18 cellular contexts compared by ENCODE assay signal in the genomic region with DNA sequence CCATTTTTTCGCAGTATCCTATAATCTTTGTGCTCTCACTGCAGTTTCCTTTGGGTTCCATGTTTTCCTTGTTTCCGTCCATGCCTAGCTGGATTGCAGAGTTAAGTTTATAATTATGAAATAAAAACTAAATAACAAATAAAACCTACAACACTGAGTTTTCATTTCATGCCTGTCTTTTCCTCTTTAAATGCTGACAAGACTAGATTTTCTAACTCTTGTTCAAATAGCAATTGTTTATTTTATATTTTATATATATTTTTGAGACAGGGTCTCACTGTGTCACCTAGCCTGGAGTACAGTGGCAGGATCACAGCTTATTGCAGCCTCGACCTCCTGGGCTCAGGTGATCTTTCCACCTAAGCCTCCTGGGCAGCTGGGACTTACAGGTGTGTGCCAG. TPM values are rescaled to one million over a fixed set of nuclear protein-coding genes. Genes with fewer than 3 reads are reported as not detected.
A peak's percentile ranks its signal among the peaks of the same experiment; 100 is the strongest.
DNase-seq lines count a peak whose midpoint lies in the region; ATAC-seq, FAIRE-seq and TF ChIP-seq lines count a peak whose summit lies in the region.
"Had no signal": no experiment of that assay in that cellular context is flagged by ENCODE, and none has a peak within 500 bp of the region (broad histone marks: within the 10 kb centered on the region; RNA-seq: fewer than 3 reads in every experiment).

No MANE protein-coding gene starts in this region.

- DNase-seq in A549 (ENCODE audit: low read depth in 1 of 2, low spot score in 1 of 2) = no peak
- no peak for DNase-seq in GM06990 (ENCODE audit: extremely low read depth, insufficient read length)
- DNase-seq in K562 (ENCODE audit: extremely low read depth in 1 of 4, low spot score in 3 of 4) = no peak
- no peak for DNase-seq in frontal cortex (ENCODE audit: low spot score in 2 of 2)
- DNase-seq in left cardiac atrium = no peak
- DNase-seq: 8988T; C1 segment of cervical spinal cord; CD4-positive, alpha-beta memory T cell; COR-L47; DMS53; DMS79 treated with DMSO at 0.1 percent for 48 hours; H9 had no signal

- no peaks in the 10 kb centered on the region for H3F3A ChIP-seq in OCI-LY1 (ENCODE audit: insufficient read depth, low read length)

- no peaks in the 10 kb centered on the region for H3K9me1 ChIP-seq in K562 (ENCODE audit: control insufficient read depth, insufficient read depth, low read length)

- peaks cover 15% of the 10 kb centered on the region for H3K4me1 ChIP-seq in A549
- H3K4me1 ChIP-seq in OCI-LY1 (ENCODE audit: insufficient read depth, low read length, severe bottlenecking) = peaks cover 44% of the 10 kb centered on the region
- H3K4me1 ChIP-seq in K562 (replicated peaks in 1 of 2; ENCODE audit: control insufficient read depth in 2 of 2, insufficient read depth in 2 of 2, low read length in 2 of 2) = no peaks in the 10 kb centered on the region; a peak in 2 of 5 replicates

- H3K27ac ChIP-seq in A549 = no peak overlapping the region
- peak overlapping the region; percentile 65 for H3K27ac ChIP-seq in OCI-LY1 (ENCODE audit: low read depth, low read length, poor library complexity, severe bottlenecking)
- H3K27ac ChIP-seq in K562 (ENCODE audit: extremely low read depth, low read depth, low read length) = no peak overlapping the region

- no peak overlapping the region for H3K9ac ChIP-seq in OCI-LY1 (ENCODE audit: low read length)
- H3K9ac ChIP-seq in K562 (ENCODE audit: insufficient read depth in 1 of 2, low read depth in 2 of 2, low read length in 2 of 2) = no peak overlapping the region

- ATAC-seq in A549 (no peak), K562 (no peak), left cardiac atrium (no peak), GM18909 (IDR thresholded peaks at IDR 0.05; ENCODE audit: poor library complexity, unreplicated experiment) (no peak)
- ATAC-seq: GM12878, GM23338, HCT116 had no signal

- TF ChIP-seq EP300 in A549 (IDR thresholded peaks at IDR 0.05) = no peak
- TF ChIP-seq EP300 in K562 (IDR thresholded peaks at IDR 0.05; ENCODE audit: low read length) = no peak

- POLR2A ChIA-PET in A549 (lab: Yijun Ruan, JAX) = no interaction called here
- POLR2A ChIA-PET in K562 (lab: Yijun Ruan, JAX) = no interaction called here

- H2AFZ ChIP-seq in OCI-LY1 (ENCODE audit: low read length) (no peak overlapping the region; the same call in 1 of the 2 replicates), K562 (ENCODE audit: low read depth, low read length) (no peak overlapping the region)

- H3K4me3 ChIP-seq in A549 (no peak overlapping the region), GM06990 (replicated peaks; ENCODE audit: low read depth, low read length) (peak overlapping the region; percentile 54; the same call in 1 of the 2 replicates), OCI-LY1 (ENCODE audit: low read depth, low read length, poor library complexity, severe bottlenecking) (no peak overlapping the region), K562 (no peak overlapping the region)
- H3K4me3 ChIP-seq: GM12878, GM23338 had no signal

- H3K9me2 ChIP-seq in OCI-LY1 (ENCODE audit: low read depth, low read length) = no peaks in the 10 kb centered on the region

- H3K4me2 ChIP-seq in A549 (no peak overlapping the region), OCI-LY1 (ENCODE audit: low read length) (peak overlapping the region; percentile 71), K562 (ENCODE audit: insufficient read depth, low read length) (no peak overlapping the region)
- H3K4me2 ChIP-seq: GM23338 had no signal

- CTCF ChIA-PET in A549 (lab: Yijun Ruan, JAX) (interaction anchor here (1.1 kb wide), 1 partner anchor 318 kb away, joined by 9 read pairs; no protein-coding TSS in a partner anchor), K562 (lab: Yijun Ruan, JAX; ENCODE audit: low intra/inter-chr PET ratio) (no interaction called here)

- no peaks in the 10 kb centered on the region for H3K27me3 ChIP-seq in GM06990 (replicated peaks; ENCODE audit: control insufficient read depth, insufficient read depth, low read length)
- H3K27me3 ChIP-seq in OCI-LY1 (ENCODE audit: insufficient read depth, low read length) = no peaks in the 10 kb centered on the region
- no peaks in the 10 kb centered on the region for H3K27me3 ChIP-seq in K562 (ENCODE audit: control insufficient read depth in 2 of 2, insufficient read depth in 2 of 2, low read length in 2 of 2)

- H3K79me2 ChIP-seq in OCI-LY1 (ENCODE audit: insufficient read depth, low read length) (no peaks in the 10 kb centered on the region), K562 (ENCODE audit: control insufficient read depth, insufficient read depth, low read length) (peaks cover 2% of the 10 kb centered on the region; the same call in 1 of the 3 replicates)

- FAIRE-seq in A549 (lab: Jason Lieb, UNC) = no peak
- no peak for FAIRE-seq in K562 (lab: Jason Lieb, UNC)
- FAIRE-seq in frontal cortex (lab: Jason Lieb, UNC) = no peak
- FAIRE-seq: G401.6, GM12878 had no signal

- BruUV-seq in K562 (replicated peaks; lab: Mats Ljungman, UMichigan) = no TSS peak

- intact Hi-C loops in K562 (cut with micrococcal nuclease) = loop anchor here (5.0 kb wide), 1 partner anchor 259 kb away; no protein-coding TSS in a partner anchor
- intact Hi-C loops in left cardiac atrium (cut with DNase I) = loop anchor here (10.0 kb wide), 3 partner anchors 56 to 326 kb away; partner anchors contain the start of gene FBXO33 (in 1 of the 2)

- 64% methylated on average over 3 of the region's 3 CpGs for WGBS in A549 (ENCODE audit: missing lambda C conversion rate)
- 48% methylated on average over 3 of the region's 3 CpGs for WGBS in K562 (ENCODE audit: insufficient coverage, low coverage, missing lambda C conversion rate)

- TF ChIP-seq POLR2A in A549 (IDR thresholded peaks at IDR 0.05; ENCODE audit: low read length) (no peak), K562 (conservative IDR thresholded peaks at IDR 0.05) (no peak)

- H3K36me3 ChIP-seq in GM06990 (ENCODE audit: control insufficient read depth, insufficient read depth, low read length) (no peaks in the 10 kb centered on the region), OCI-LY1 (ENCODE audit: insufficient read depth, low read length) (no peaks in the 10 kb centered on the region), K562 (ENCODE audit: control insufficient read depth, insufficient read depth, low read length) (no peaks in the 10 kb centered on the region)

- no peak for TF ChIP-seq RAD21 in A549 (conservative IDR thresholded peaks at IDR 0.05 in 1 of 2, IDR thresholded peaks at IDR 0.05 in 1 of 2)
- no peak for TF ChIP-seq RAD21 in K562 (CRISPR knock-in tag; conservative IDR thresholded peaks at IDR 0.05 in 1 of 2, IDR thresholded peaks at IDR 0.05 in 1 of 2)

- H3K9me3 ChIP-seq in A549 (no peaks in the 10 kb centered on the region), OCI-LY1 (ENCODE audit: low read length) (no peaks in the 10 kb centered on the region), K562 (replicated peaks; ENCODE audit: control insufficient read depth, insufficient read depth, low read depth, low read length) (no peaks in the 10 kb centered on the region)

- no peak for TF ChIP-seq CTCF in A549 (IDR thresholded peaks at IDR 0.05)
- no peak for TF ChIP-seq CTCF in GM06990 (IDR thresholded peaks at IDR 0.05; ENCODE audit: insufficient read depth, low read length, poor library complexity, severe bottlenecking)
- TF ChIP-seq CTCF in OCI-LY1 (IDR thresholded peaks at IDR 0.05; ENCODE audit: low read length) = no peak
- no peak for TF ChIP-seq CTCF in K562 (IDR thresholded peaks at IDR 0.05 in 2 of 3, conservative IDR thresholded peaks at IDR 0.05 in 1 of 3; ENCODE audit: insufficient read depth in 2 of 3, low read depth in 1 of 3, low read length in 3 of 3)

- H4K20me1 ChIP-seq in OCI-LY1 (ENCODE audit: insufficient read depth, low read length) = no peaks in the 10 kb centered on the region
- no peaks in the 10 kb centered on the region for H4K20me1 ChIP-seq in K562 (replicated peaks; ENCODE audit: control insufficient read depth, insufficient read depth, low read length)

- in situ Hi-C loops in K562 (cut with MboI) = loop anchor here (10.0 kb wide), 1 partner anchor 316 kb away; no protein-coding TSS in a partner anchor

RNA-seq across cellular contexts. Expression of gene GEMIN2, which starts 5.3 kb away (rescaled TPM):
- polyA plus RNA-seq in A549 (2011; rRNA removed) (48.1 and 67.8 TPM in 2 replicates), A549 (2017; fragmentation: RNase III; extraction: RNeasy Plus Mini Kit Qiagen cat#74134 plus additional on column Dnase treatment) (26.8 to 31.7 TPM (median 30.6 TPM) in 3 replicates), K562 (2011; rRNA removed) (36.5 and 45.4 TPM in 2 replicates), K562 (2014; fragmentation: Illumina TruSeq; extraction: Trizol) (37.8 and 45.5 TPM in 2 replicates), K562 (2014; fragmentation: Nextera tagmentation; extraction: Ambion mirVana) (10 to 100 TPM; 54.5 to 60.8 TPM), K562 (2014; rRNA removed) (51.4 and 87.6 TPM in 2 replicates)
- 35.2 and 52.3 TPM in 2 replicates for polyA plus RNA-seq in A549 (2012; cell fraction: cytosol; rRNA removed)
- polyA plus RNA-seq in A549 (2012; cell fraction: nucleus; rRNA removed) = 17.9 and 21.3 TPM in 2 replicates
- polyA minus RNA-seq in A549 (2011; rRNA and poly(A)+ RNA removed) = 9.7 and 15.5 TPM in 2 replicates
- 17.5 and 21.8 TPM in 2 replicates for total RNA-seq in K562 (2011; cell fraction: chromatin; rRNA removed; ENCODE audit: low replicate concordance)
- 12.4 and 15.2 TPM in 2 replicates for total RNA-seq in K562 (2011; cell fraction: nucleolus; rRNA removed)
- total RNA-seq in K562 (2011; cell fraction: nucleoplasm; rRNA removed) = 23.8 and 24.3 TPM in 2 replicates
- total RNA-seq in K562 (2014; rRNA removed) (43.0 and 64.0 TPM in 2 replicates), K562 (2014; rRNA removed; fragmentation: Illumina TruSeq; extraction: Trizol) (31.3 and 35.3 TPM in 2 replicates), K562 (2015; rRNA removed; fragmentation: Illumina TruSeq; extraction: Trizol) (32.0 and 33.1 TPM in 2 replicates), K562 (2021) (23.0 and 28.2 TPM in 2 replicates), frontal cortex (62.0 TPM), left cardiac atrium (1 to 10 TPM; 5.4 to 9.1 TPM)
- 17.2 and 27.9 TPM in 2 replicates for polyA plus RNA-seq in K562 (2011; cell fraction: cytosol; rRNA removed)
- 12.1 and 16.3 TPM in 2 replicates for polyA plus RNA-seq in K562 (2011; cell fraction: nucleus; rRNA removed)
- polyA plus RNA-seq in K562 (2012) = 13.5 and 23.1 TPM in 2 replicates
- polyA minus RNA-seq in K562 (2011; rRNA and poly(A)+ RNA removed) = 24.7 and 33.0 TPM in 2 replicates
- 5.7 and 10.6 TPM in 2 replicates for polyA minus RNA-seq in K562 (2011; cell fraction: cytosol; rRNA and poly(A)+ RNA removed)
- polyA minus RNA-seq in K562 (2011; cell fraction: nucleus; rRNA and poly(A)+ RNA removed) = 14.3 and 15.0 TPM in 2 replicates

RNA-seq across cellular contexts. Expression of gene SEC23A, which starts 5.8 kb away (rescaled TPM):
- polyA plus RNA-seq in A549 (2011; rRNA removed) = 176 and 238 TPM in 2 replicates
- polyA plus RNA-seq in A549 (2012; cell fraction: cytosol; rRNA removed) = 41.4 and 48.1 TPM in 2 replicates
- 29.6 and 42.0 TPM in 2 replicates for polyA plus RNA-seq in A549 (2012; cell fraction: nucleus; rRNA removed)
- 90.2 to 105 TPM (median 96.4 TPM) in 3 replicates for polyA plus RNA-seq in A549 (2017; fragmentation: RNase III; extraction: RNeasy Plus Mini Kit Qiagen cat#74134 plus additional on column Dnase treatment)
- polyA minus RNA-seq in A549 (2011; rRNA and poly(A)+ RNA removed) = 200 and 215 TPM in 2 replicates
- 69.9 and 111 TPM in 2 replicates for total RNA-seq in K562 (2011; cell fraction: chromatin; rRNA removed; ENCODE audit: low replicate concordance)
- total RNA-seq in K562 (2011; cell fraction: nucleolus; rRNA removed) = 28.9 and 35.0 TPM in 2 replicates
- 55.6 and 66.9 TPM in 2 replicates for total RNA-seq in K562 (2011; cell fraction: nucleoplasm; rRNA removed)
- total RNA-seq in K562 (2014; rRNA removed) = 14.5 and 18.2 TPM in 2 replicates
- 21.9 and 22.9 TPM in 2 replicates for total RNA-seq in K562 (2014; rRNA removed; fragmentation: Illumina TruSeq; extraction: Trizol)
- total RNA-seq in K562 (2015; rRNA removed; fragmentation: Illumina TruSeq; extraction: Trizol) = 21.6 and 27.6 TPM in 2 replicates
- total RNA-seq in K562 (2021) = 16.4 and 19.6 TPM in 2 replicates
- 43.9 and 47.0 TPM in 2 replicates for polyA plus RNA-seq in K562 (2011; rRNA removed)
- 14.3 and 30.4 TPM in 2 replicates for polyA plus RNA-seq in K562 (2011; cell fraction: cytosol; rRNA removed)
- 17.2 and 29.6 TPM in 2 replicates for polyA plus RNA-seq in K562 (2011; cell fraction: nucleus; rRNA removed)
- polyA plus RNA-seq in K562 (2012) = 15.5 and 16.1 TPM in 2 replicates
- polyA plus RNA-seq in K562 (2014; fragmentation: Illumina TruSeq; extraction: Trizol) = 12.8 and 14.1 TPM in 2 replicates
- polyA plus RNA-seq in K562 (2014; fragmentation: Nextera tagmentation; extraction: Ambion mirVana) = 1 to 10 TPM; 5.5 to 6.4 TPM
- polyA plus RNA-seq in K562 (2014; rRNA removed) = 8.8 and 8.9 TPM in 2 replicates
- 88.7 and 119 TPM in 2 replicates for polyA minus RNA-seq in K562 (2011; rRNA and poly(A)+ RNA removed)
- 33.6 and 40.3 TPM in 2 replicates for polyA minus RNA-seq in K562 (2011; cell fraction: cytosol; rRNA and poly(A)+ RNA removed)
- polyA minus RNA-seq in K562 (2011; cell fraction: nucleus; rRNA and poly(A)+ RNA removed) = 22.8 and 62.6 TPM in 2 replicates
- total RNA-seq in frontal cortex = 182 TPM
- total RNA-seq in left cardiac atrium = 100 to 1,000 TPM in 1 of 2 donors, 10 to 100 TPM in 1; 87.1 to 140 TPM

Comparison
In these comparisons a context has a peak if more than half of its experiments do, and no peak if none do; other contexts are left out.
1. Of the 35 proteins assayed by ChIP-seq in both K562 and A549: peak only in K562: none; only in A549: MAFK; in both: none; in neither: 34.